17 cellular contexts compared by ENCODE assay signal in the genomic region with DNA sequence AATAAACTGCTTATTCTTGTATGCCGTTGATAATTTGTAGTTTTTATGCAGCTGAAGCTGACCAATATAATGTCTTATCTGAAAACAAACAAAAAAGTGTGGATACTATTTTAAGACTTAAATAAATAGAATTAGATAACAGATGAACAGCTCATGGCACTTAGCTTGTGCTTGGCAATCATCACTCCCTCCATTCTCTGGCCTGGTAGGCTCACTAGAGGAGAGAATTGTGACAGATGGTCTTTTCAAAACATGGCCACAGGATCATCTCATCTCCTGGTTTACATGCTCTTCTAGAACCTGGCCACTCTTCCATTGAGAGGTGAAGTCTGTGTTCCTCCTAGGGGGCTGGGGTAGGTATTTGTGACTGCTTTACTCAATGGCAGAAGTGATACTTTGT. TPM values are rescaled to one million over a fixed set of nuclear protein-coding genes. Genes with fewer than 3 reads are reported as not detected.
DNase-seq lines count a peak whose midpoint lies in the region; ATAC-seq and FAIRE-seq lines count a peak whose summit lies in the region.
"Had no signal": no experiment of that assay in that cellular context is flagged by ENCODE, and none has a peak within 500 bp of the region (broad histone marks: within the 10 kb centered on the region; RNA-seq: fewer than 3 reads in every experiment).

No MANE protein-coding gene starts in this region.

- DNase-seq in NCI-H1694 (lab: John Stamatoyannopoulos, UW) (peak; percentile 48), NCI-H69 (lab: John Stamatoyannopoulos, UW) (peak; percentile 3), Right ventricle myocardium superior (no peak), NCI-H345 treated with DMSO at 0.1 percent for 48 hours (lab: John Stamatoyannopoulos, UW; ENCODE audit: unreplicated experiment) (no peak), DMS114 treated with DMSO at 0.1 percent for 48 hours (lab: John Stamatoyannopoulos, UW; ENCODE audit: unreplicated experiment) (no peak)
- DNase-seq: Caco-2; CD4-positive, alpha-beta T cell; DMS53; NCI-H1105; NCI-H2227 treated with DMSO at 0.1 percent for 48 hours; NCI-H526 treated with DMSO at 0.1 percent for 48 hours; Peyer's patch had no signal

- ATAC-seq in Right ventricle myocardium superior (ENCODE audit: poor library complexity) (peak; percentile 69), HG02763 (IDR thresholded peaks at IDR 0.05; ENCODE audit: unreplicated experiment) (no peak)
- ATAC-seq: A549, K562 had no signal

- FAIRE-seq in islet of Langerhans (lab: Jason Lieb, UNC), result peak; percentile 99
- FAIRE-seq: A549, H54, K562 had no signal

- intact Hi-C loops in Right ventricle myocardium superior (cut with DNase I), result no loop called here

RNA-seq across cellular contexts. Expression of a gene that starts 58.4 kb away (rescaled TPM):
- 27.9 TPM for total RNA-seq in Right ventricle myocardium superior
- total RNA-seq: CD4-positive, alpha-beta T cell had no signal

Comparison
In these comparisons a context has a peak if more than half of its experiments do, and no peak if none do; other contexts are left out.
1. DNase-seq: peak in NCI-H1694 (single experiment) and NCI-H69 (single experiment); none in Right ventricle myocardium superior (single experiment), NCI-H345 treated with DMSO at 0.1 percent for 48 hours (single experiment) and DMS114 treated with DMSO at 0.1 percent for 48 hours (single experiment).